19 cellular contexts compared by ENCODE assay signal in genomic region chr18:36547544-36547943, GRCh38.
DNase-seq lines count a peak whose midpoint lies in the region; ATAC-seq and TF ChIP-seq lines count a peak whose summit lies in the region.
"Had no signal": no experiment of that assay in that cellular context is flagged by ENCODE, and none has a peak within 500 bp of the region (broad histone marks: within the 10 kb centered on the region; RNA-seq: fewer than 3 reads in every experiment).

No MANE protein-coding gene starts in this region.

- H3K4me3 ChIP-seq in left ventricle myocardium inferior, result no peak overlapping the region
- H3K4me3 ChIP-seq in heart right ventricle, result no peak overlapping the region
- no peak overlapping the region for H3K4me3 ChIP-seq in esophagus muscularis mucosa
- H3K4me3 ChIP-seq: BLaER1 treated with 17β-estradiol and CSF1 and Interleukin-3, amounts not matched to agents 10 nM and 100 nM; GM12878 had no signal

- intact Hi-C loops in left ventricle myocardium inferior (cut with micrococcal nuclease) (no loop called here), heart right ventricle (cut with DNase I) (loop anchor here in 1 of 10 donors (10.0 kb wide), 1 partner anchor 63 kb away; no protein-coding TSS in a partner anchor), esophagus muscularis mucosa (cut with DNase I) (no loop called here)

- no peak for TF ChIP-seq EP300 in esophagus muscularis mucosa (IDR thresholded peaks at IDR 0.05)

- ATAC-seq in heart right ventricle (no peak), HG02759 (IDR thresholded peaks at IDR 0.05; ENCODE audit: unreplicated experiment) (no peak)
- ATAC-seq: CD8-positive, alpha-beta T cell; GM12878; HCT116; HepG2 had no signal

- DNase-seq in left ventricle myocardium inferior (no peak), heart right ventricle (no peak), NCI-H82 (lab: John Stamatoyannopoulos, UW) (peak; percentile 88), esophagus muscularis mucosa (ENCODE audit: extremely low spot score) (peak; percentile 84), renal cortical epithelial cell (ENCODE audit: low read depth) (peak; percentile 13), T1000 (lab: John Stamatoyannopoulos, UW) (no peak), NCI-H524 (lab: John Stamatoyannopoulos, UW) (no peak)
- DNase-seq: Calu3; CD8-positive, alpha-beta T cell; DMS 273 treated with DMSO at 0.1 percent for 48 hours; DMS53; DND-41; EL; HFFc6 had no signal

- H3K4me1 ChIP-seq in left ventricle myocardium inferior (peaks cover 42% of the 10 kb centered on the region), heart right ventricle (peaks cover 0 to 36% (median 10%) of the 10 kb centered on the region in 9 donors), esophagus muscularis mucosa (peaks cover 12 to 34% (median 27%) of the 10 kb centered on the region in 4 donors)
- H3K4me1 ChIP-seq: BLaER1 treated with 17β-estradiol and CSF1 and Interleukin-3, amounts not matched to agents 10 nM and 100 nM had no signal

- WGBS in heart right ventricle, 2 donors, result 86% methylated on average over 11 of the region's 11 CpGs
- WGBS in esophagus muscularis mucosa, result 92% methylated on average over 11 of the region's 11 CpGs

- no peak for TF ChIP-seq CTCF in left ventricle myocardium inferior (IDR thresholded peaks at IDR 0.05; ENCODE audit: borderline replicate concordance)
- TF ChIP-seq CTCF in heart right ventricle (IDR thresholded peaks at IDR 0.05), result no peak
- no peak for TF ChIP-seq CTCF in esophagus muscularis mucosa (IDR thresholded peaks at IDR 0.05)

- H3K27ac ChIP-seq in left ventricle myocardium inferior (replicated peaks), result peak overlapping the region; percentile 52
- H3K27ac ChIP-seq in heart right ventricle, result no peak overlapping the region
- H3K27ac ChIP-seq in esophagus muscularis mucosa (replicated peaks in 1 of 4), result no peak overlapping the region
- H3K27ac ChIP-seq: BLaER1 treated with 17β-estradiol and CSF1 and Interleukin-3, amounts not matched to agents 10 nM and 100 nM had no signal

- peaks cover 7% of the 10 kb centered on the region for H3K9me3 ChIP-seq in left ventricle myocardium inferior (replicated peaks)
- H3K9me3 ChIP-seq in heart right ventricle, result peaks cover 0 to 27% (median 0%) of the 10 kb centered on the region in 11 donors
- no peaks in the 10 kb centered on the region for H3K9me3 ChIP-seq in esophagus muscularis mucosa

- TF ChIP-seq POLR2A in esophagus muscularis mucosa (IDR thresholded peaks at IDR 0.05; ENCODE audit: low read depth), result no peak

- no peaks in the 10 kb centered on the region for H3K27me3 ChIP-seq in left ventricle myocardium inferior (ENCODE audit: low read depth)
- no peaks in the 10 kb centered on the region for H3K27me3 ChIP-seq in heart right ventricle
- no peaks in the 10 kb centered on the region for H3K27me3 ChIP-seq in esophagus muscularis mucosa
- H3K27me3 ChIP-seq: BLaER1 treated with 17β-estradiol and CSF1 and Interleukin-3, amounts not matched to agents 10 nM and 100 nM had no signal

- H3K36me3 ChIP-seq in left ventricle myocardium inferior (no peaks in the 10 kb centered on the region), heart right ventricle (no peaks in the 10 kb centered on the region), esophagus muscularis mucosa (no peaks in the 10 kb centered on the region)
- H3K36me3 ChIP-seq: BLaER1 treated with 17β-estradiol and CSF1 and Interleukin-3, amounts not matched to agents 10 nM and 100 nM had no signal

Comparison
In these comparisons a context has a peak if more than half of its experiments do, and no peak if none do; other contexts are left out.
1. DNase-seq: peak in NCI-H82 (single experiment), esophagus muscularis mucosa (single experiment) and renal cortical epithelial cell (single experiment); none in left ventricle myocardium inferior (single experiment), heart right ventricle (0 of 2), T1000 (single experiment) and NCI-H524 (0 of 2).